In the genomic region with DNA sequence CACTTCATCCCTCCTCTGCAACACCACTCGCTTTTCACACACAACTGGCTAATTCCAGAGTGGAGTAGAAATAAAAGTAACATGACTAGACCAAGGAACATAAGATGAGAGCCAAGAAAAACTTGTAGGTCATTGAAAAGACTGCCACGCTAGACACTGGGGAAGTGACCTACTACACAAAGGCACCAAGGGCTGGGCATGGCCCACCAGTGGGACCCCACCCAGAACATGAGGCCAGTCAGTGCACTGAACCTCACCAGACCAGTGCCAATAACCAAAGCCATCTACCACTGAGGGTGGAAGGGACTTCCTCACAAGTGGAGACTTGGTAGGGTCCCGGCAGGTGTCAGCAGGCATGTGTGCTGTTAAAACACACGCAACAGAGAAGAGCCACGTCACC, we compare ENCODE assay signal across 29 cellular contexts. TPM values are rescaled to one million over a fixed set of nuclear protein-coding genes. Genes with fewer than 3 reads are reported as not detected.
"Had no signal": no experiment of that assay in that cellular context is flagged by ENCODE, and none has a peak within 500 bp of the region (broad histone marks: within the 10 kb centered on the region; RNA-seq: fewer than 3 reads in every experiment).

No MANE protein-coding gene starts in this region.

- H3K9me3 Mint-ChIP-seq: activated B cell treated with CpG ODN at 0.5 μM for 24 hours; activated CD4-positive, alpha-beta memory T cell treated with anti-CD3 and anti-CD28 coated beads for 36 hours; activated CD4-positive, alpha-beta T cell treated with anti-CD3 and anti-CD28 coated beads, Interleukin-2, amount 10 ng/mL, durations not matched to agents 7 days and 5 days; activated naive CD4-positive, alpha-beta T cell treated with anti-CD3 and anti-CD28 coated beads for 36 hours; activated T-cell treated with anti-CD3 and anti-CD28 coated beads, Interleukin-2, amount 50 U/mL, for 4 hours had no signal

- H3K27me3 ChIP-seq: body of pancreas had no signal

- H3K27ac ChIP-seq: body of pancreas, cardiac muscle cell had no signal

- H3K4me3 Mint-ChIP-seq: activated B cell treated with CpG ODN at 0.5 μM for 24 hours; activated CD4-positive, alpha-beta memory T cell treated with anti-CD3 and anti-CD28 coated beads for 36 hours; activated CD4-positive, alpha-beta T cell treated with anti-CD3 and anti-CD28 coated beads, Interleukin-2, amount 10 ng/mL, durations not matched to agents 7 days and 5 days; activated naive CD4-positive, alpha-beta T cell treated with anti-CD3 and anti-CD28 coated beads for 36 hours; activated naive CD8-positive, alpha-beta T cell; activated T-cell treated with anti-CD3 and anti-CD28 coated beads, Interleukin-2, amount 50 U/mL, for 4 hours; T-helper 17 cell had no signal

- H3K9me3 ChIP-seq: body of pancreas had no signal

- H3K36me3 Mint-ChIP-seq: activated CD4-positive, alpha-beta memory T cell treated with anti-CD3 and anti-CD28 coated beads for 36 hours; activated naive CD8-positive, alpha-beta T cell had no signal

- DNase-seq: activated B cell treated with CpG ODN at 0.5 μM for 24 hours; activated CD4-positive, alpha-beta memory T cell treated with anti-CD3 and anti-CD28 coated beads for 36 hours; activated CD4-positive, alpha-beta T cell treated with anti-CD3 and anti-CD28 coated beads for 1 hour; activated CD4-positive, alpha-beta T cell treated with anti-CD3 and anti-CD28 coated beads, Interleukin-2, amount 10 ng/mL, durations not matched to agents 7 days and 5 days; activated CD8-positive, alpha-beta memory T cell treated with anti-CD3 and anti-CD28 coated beads for 24 hours; activated effector memory CD4-positive, alpha-beta T cell treated with anti-CD3 and anti-CD28 coated beads, Interleukin-2, amount 50 U/mL, for 16 hours; activated naive CD4-positive, alpha-beta T cell treated with anti-CD3 and anti-CD28 coated beads for 36 hours; activated T-cell treated with anti-CD3 and anti-CD28 coated beads, Interleukin-2, amount 50 U/mL, for 4 hours; body of pancreas; cerebellar nuclear complex; KBM-7; NCI-H1092; NCI-H1417; NCI-H1694; NCI-H2029; NCI-H2107; NCI-H2171 treated with DMSO at 0.1 percent for 48 hours; NCI-H226; NCI-H510A; NCI-H526 treated with DMSO at 0.1 percent for 48 hours; NCI-H82; NK-92 treated with Interleukin-12 subunit alpha and Interleukin-12 subunit beta, amount 100 ng/mL, for 24 hours; PC-3; SHP77 treated with DMSO at 0.1 percent for 48 hours; T-helper 17 cell; T-helper 9 cell had no signal

- H3K4me3 ChIP-seq: body of pancreas, cardiac muscle cell had no signal

- H3K27ac Mint-ChIP-seq: activated B cell treated with CpG ODN at 0.5 μM for 24 hours; activated CD4-positive, alpha-beta memory T cell treated with anti-CD3 and anti-CD28 coated beads for 36 hours; activated CD4-positive, alpha-beta T cell treated with anti-CD3 and anti-CD28 coated beads, Interleukin-2, amount 10 ng/mL, durations not matched to agents 7 days and 5 days; activated naive CD4-positive, alpha-beta T cell treated with anti-CD3 and anti-CD28 coated beads for 36 hours; activated naive CD8-positive, alpha-beta T cell; T-helper 17 cell had no signal

- H3K4me1 Mint-ChIP-seq: activated B cell treated with CpG ODN at 0.5 μM for 24 hours; activated CD4-positive, alpha-beta T cell treated with anti-CD3 and anti-CD28 coated beads, Interleukin-2, amount 10 ng/mL, durations not matched to agents 7 days and 5 days had no signal

- H3K27me3 Mint-ChIP-seq: activated B cell treated with CpG ODN at 0.5 μM for 24 hours; activated CD4-positive, alpha-beta memory T cell treated with anti-CD3 and anti-CD28 coated beads for 36 hours; activated CD4-positive, alpha-beta T cell treated with anti-CD3 and anti-CD28 coated beads, Interleukin-2, amount 10 ng/mL, durations not matched to agents 7 days and 5 days; activated naive CD8-positive, alpha-beta T cell; T-helper 17 cell had no signal

- H3K36me3 ChIP-seq: cardiac muscle cell had no signal

- H3K4me1 ChIP-seq: body of pancreas had no signal

RNA-seq across cellular contexts. Expression of gene FBLN5, which starts 19.7 kb away (rescaled TPM):
- total RNA-seq: activated B cell treated with CpG ODN at 0.5 μM for 24 hours, M059J had no signal
